ENCODE assay signal across 9 cellular contexts in the genomic region with DNA sequence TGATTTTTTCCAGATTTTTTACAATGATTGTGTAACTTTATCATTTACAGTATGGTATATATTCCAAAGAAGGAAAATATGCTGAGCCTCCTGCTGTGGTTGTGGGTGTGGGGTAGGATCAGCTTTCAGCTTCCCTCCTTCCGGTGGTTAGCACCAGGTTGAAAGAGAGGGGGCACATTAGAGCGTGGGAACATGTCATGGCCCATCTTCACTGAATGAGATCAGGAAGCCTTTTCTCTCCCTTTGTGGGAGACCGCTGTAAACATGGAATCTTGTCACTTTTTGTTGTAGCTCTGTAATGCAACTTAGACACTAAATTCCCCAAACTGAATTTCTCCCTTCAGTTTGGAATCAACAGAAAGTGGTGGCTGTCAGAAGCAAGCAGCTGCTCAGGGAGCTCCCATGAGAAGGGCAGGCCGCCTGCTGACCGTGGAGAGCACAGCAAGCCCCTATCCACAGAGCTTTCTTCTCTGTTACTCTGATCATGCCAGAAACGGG.
DNase-seq lines count a peak whose midpoint lies in the region; FAIRE-seq and TF ChIP-seq lines count a peak whose summit lies in the region.
"Had no signal": no experiment of that assay in that cellular context is flagged by ENCODE, and none has a peak within 500 bp of the region (broad histone marks: within the 10 kb centered on the region; RNA-seq: fewer than 3 reads in every experiment).

No MANE protein-coding gene starts in this region.

- H3K27ac ChIP-seq in Peyer's patch, result peak overlapping the region in 1 of 4 donors; percentile 7

- no peak overlapping the region for H3K4me3 Mint-ChIP-seq in brain
- H3K4me3 Mint-ChIP-seq: naive thymus-derived CD4-positive, alpha-beta T cell had no signal

- no peaks in the 10 kb centered on the region for H3K27me3 ChIP-seq in Peyer's patch

- H3K9me3 Mint-ChIP-seq in brain, result peaks cover 0 to 3% (median 0%) of the 10 kb centered on the region in 5 experiments
- H3K9me3 Mint-ChIP-seq: naive thymus-derived CD4-positive, alpha-beta T cell had no signal

- H3K36me3 ChIP-seq in Peyer's patch, result peaks cover 0 to 2% (median 0%) of the 10 kb centered on the region in 3 donors

- H3K27me3 Mint-ChIP-seq in brain, result no peaks in the 10 kb centered on the region
- H3K27me3 Mint-ChIP-seq: naive thymus-derived CD4-positive, alpha-beta T cell had no signal

- no peak for TF ChIP-seq POLR2A in Peyer's patch (IDR thresholded peaks at IDR 0.05)

- H3K4me1 ChIP-seq in Peyer's patch, result no peaks in the 10 kb centered on the region

- H3K4me3 ChIP-seq in Peyer's patch, result no peak overlapping the region

- H3K4me1 Mint-ChIP-seq in brain, result peaks cover 3% of the 10 kb centered on the region

- DNase-seq in ACHN (peak; percentile 13), HTR-8/SVneo (ENCODE audit: insufficient read length, low spot score) (peak; percentile 29), iris pigment epithelial cell (ENCODE audit: low read depth) (peak; percentile 87), Peyer's patch (no peak), GOT3 (lab: John Stamatoyannopoulos, UW) (no peak), D341Med (ENCODE audit: low spot score) (no peak)
- no peak for DNase-seq in activated CD8-positive, alpha-beta memory T cell treated with anti-CD3 and anti-CD28 coated beads for 24 hours

- no peak overlapping the region for H3K27ac Mint-ChIP-seq in brain
- H3K27ac Mint-ChIP-seq: naive thymus-derived CD4-positive, alpha-beta T cell had no signal

- TF ChIP-seq CTCF in brain (conservative IDR thresholded peaks at IDR 0.05) (peak; percentile 62 to 74), Peyer's patch (IDR thresholded peaks at IDR 0.05) (peak in 1 of 6 experiments; percentile 18)

- H3K36me3 Mint-ChIP-seq in brain, result peaks cover 23% of the 10 kb centered on the region

- in situ Hi-C loops in ACHN (cut with HindIII; ENCODE audit: low pct_ligation_motif_present, low pct_unique_long_range_greater_than_20kb, low sequenced_read_pairs), result no loop called here

- no peaks in the 10 kb centered on the region for H3K9me3 ChIP-seq in Peyer's patch

- FAIRE-seq in HTR-8/SVneo (lab: Jason Lieb, UNC), result peak; percentile 20

Comparison
In these comparisons a context has a peak if more than half of its experiments do, and no peak if none do; other contexts are left out.
1. DNase-seq: peak in ACHN (single experiment), HTR-8/SVneo (single experiment) and iris pigment epithelial cell (single experiment); none in Peyer's patch (0 of 3), activated CD8-positive, alpha-beta memory T cell treated with anti-CD3 and anti-CD28 coated beads for 24 hours (single experiment), GOT3 (single experiment) and D341Med (single experiment).